ENCODE assay signal across 8 cellular contexts in genomic region chr1:152189657-152190442, GRCh38. TPM values are rescaled to one million over a fixed set of nuclear protein-coding genes. Genes with fewer than 3 reads are reported as not detected.
DNase-seq lines count a peak whose midpoint lies in the region; ATAC-seq and TF ChIP-seq lines count a peak whose summit lies in the region.

No MANE protein-coding gene starts in this region.

- in situ Hi-C loops in GM23248 (cut with MboI): loop anchor here (5.0 kb wide), 1 partner anchor 252 kb away; no protein-coding TSS in a partner anchor

- H3K4me1 ChIP-seq in GM23248 (ENCODE audit: insufficient read depth) (peaks cover 15% of the 10 kb centered on the region), endodermal cell (ENCODE audit: control insufficient read depth, insufficient read depth, low read length) (no peaks in the 10 kb centered on the region), mucosa of descending colon (ENCODE audit: low read depth) (no peaks in the 10 kb centered on the region)

- H3K27ac Mint-ChIP-seq in activated CD8-positive, alpha-beta T cell treated with anti-CD3 and anti-CD28 coated beads for 36 hours: peak overlapping the region; percentile 43
- no peak overlapping the region for H3K27ac Mint-ChIP-seq in endodermal cell

- WGBS in GM23248 (ENCODE audit: low coverage in 1 of 2, low lambda C conversion rate in 2 of 2, missing lambda C conversion rate in 2 of 2), 2 experiments: 1 to 2% methylated on average over 9 of the region's 9 CpGs
- WGBS in endodermal cell (ENCODE audit: insufficient coverage in 1 of 2, insufficient read length in 1 of 2), 2 experiments: 37 to 88% methylated on average over 1 to 8 of the region's 9 CpGs

- DNase-seq in Ammon's horn (ENCODE audit: low spot score): peak; percentile 61
- peak; percentile 83 for DNase-seq in GM23248
- DNase-seq in NCI-H82 treated with DMSO at 0.1 percent for 48 hours (lab: John Stamatoyannopoulos, UW; ENCODE audit: unreplicated experiment): peak; percentile 75
- DNase-seq in activated CD8-positive, alpha-beta T cell treated with anti-CD3 and anti-CD28 coated beads for 36 hours: peak; percentile 85
- peak; percentile 81 for DNase-seq in endodermal cell
- DNase-seq in mucosa of descending colon: peak in 2 of 3 donors; percentile 51 to 68
- DNase-seq in stimulated activated CD8-positive, alpha-beta memory T cell treated with anti-CD3 and anti-CD28 coated beads, Interleukin-4, amount 100 ng/mL, for 1 hour (ENCODE audit: low read depth in 2 of 2, low spot score in 1 of 2): peak; percentile 36 to 43

- no peaks in the 10 kb centered on the region for H3K79me2 ChIP-seq in GM23248 (ENCODE audit: insufficient read depth)

- no peaks in the 10 kb centered on the region for H3K27me3 Mint-ChIP-seq in activated CD8-positive, alpha-beta T cell treated with anti-CD3 and anti-CD28 coated beads for 36 hours
- H3K27me3 Mint-ChIP-seq in endodermal cell (ENCODE audit: insufficient read depth): peaks cover 5% of the 10 kb centered on the region

- H3K9me3 Mint-ChIP-seq in activated CD8-positive, alpha-beta T cell treated with anti-CD3 and anti-CD28 coated beads for 36 hours: no peaks in the 10 kb centered on the region
- peaks cover 11% of the 10 kb centered on the region for H3K9me3 Mint-ChIP-seq in endodermal cell

- peak; percentile 87 for TF ChIP-seq CTCF in activated CD8-positive, alpha-beta T cell treated with anti-CD3 and anti-CD28 coated beads for 36 hours (IDR thresholded peaks at IDR 0.05)
- TF ChIP-seq CTCF in endodermal cell (conservative IDR thresholded peaks at IDR 0.05): peak; percentile 77
- peak; percentile 53 for TF ChIP-seq CTCF in mucosa of descending colon (IDR thresholded peaks at IDR 0.05)

- H3K36me3 ChIP-seq in GM23248 (ENCODE audit: low read depth): peaks cover under 1% of the 10 kb centered on the region; the same call in 1 of the 2 replicates
- H3K36me3 ChIP-seq in endodermal cell (ENCODE audit: control insufficient read depth, insufficient read depth, low read length): no peaks in the 10 kb centered on the region
- no peaks in the 10 kb centered on the region for H3K36me3 ChIP-seq in mucosa of descending colon (ENCODE audit: low read depth)

- H3K9me3 ChIP-seq in GM23248 (ENCODE audit: low read depth) (no peaks in the 10 kb centered on the region), endodermal cell (ENCODE audit: control insufficient read depth, low read length) (no peaks in the 10 kb centered on the region), mucosa of descending colon (peaks cover under 1% of the 10 kb centered on the region)

- H3K4me3 ChIP-seq in GM23248 (peak overlapping the region; percentile 76), endodermal cell (ENCODE audit: low read length) (no peak overlapping the region), mucosa of descending colon (no peak overlapping the region)

- peak overlapping the region; percentile 97 for H2AFZ ChIP-seq in GM23248

- H4K20me1 ChIP-seq in GM23248 (ENCODE audit: insufficient read depth): no peaks in the 10 kb centered on the region

- H3K36me3 Mint-ChIP-seq in activated CD8-positive, alpha-beta T cell treated with anti-CD3 and anti-CD28 coated beads for 36 hours (ENCODE audit: low read depth): no peaks in the 10 kb centered on the region
- no peaks in the 10 kb centered on the region for H3K36me3 Mint-ChIP-seq in endodermal cell (ENCODE audit: low read depth)

- H3K4me3 Mint-ChIP-seq in activated CD8-positive, alpha-beta T cell treated with anti-CD3 and anti-CD28 coated beads for 36 hours: peak overlapping the region; percentile 66
- no peak overlapping the region for H3K4me3 Mint-ChIP-seq in endodermal cell

- no peaks in the 10 kb centered on the region for H3K9me2 ChIP-seq in GM23248 (ENCODE audit: insufficient read depth)

- intact Hi-C loops in activated CD8-positive, alpha-beta T cell treated with anti-CD3 and anti-CD28 coated beads for 36 hours (cut with micrococcal nuclease): loop anchor here (1.0 to 5.0 kb wide), 4 partner anchors 48 to 268 kb away; no protein-coding TSS in a partner anchor
- intact Hi-C loops in mucosa of descending colon (cut with DNase I, micrococcal nuclease): loop anchor here (5.0 to 10.0 kb wide), 3 partner anchors 138 to 267 kb away; no protein-coding TSS in a partner anchor

- H3K4me2 ChIP-seq in GM23248 (ENCODE audit: unreplicated experiment): peak overlapping the region; percentile 91

- peaks cover 6% of the 10 kb centered on the region for H3K4me1 Mint-ChIP-seq in activated CD8-positive, alpha-beta T cell treated with anti-CD3 and anti-CD28 coated beads for 36 hours (ENCODE audit: low read depth)
- H3K4me1 Mint-ChIP-seq in endodermal cell: no peaks in the 10 kb centered on the region

- H3K9ac ChIP-seq in GM23248 (peak overlapping the region; percentile 78), endodermal cell (ENCODE audit: extremely low read depth, low read length, poor library complexity, severe bottlenecking) (no peak overlapping the region)

- CTCF ChIA-PET in activated CD8-positive, alpha-beta T cell treated with anti-CD3 and anti-CD28 coated beads for 36 hours (lab: Charles Lee): interaction anchor here (0.6 to 11.9 kb wide), 25 partner anchors 10 to 269 kb away, joined by 3 to 315 read pairs (median 5); partner anchors contain the start of genes S100A10, S100A11 and TCHH

- peak; percentile 76 for ATAC-seq in activated CD8-positive, alpha-beta T cell treated with anti-CD3 and anti-CD28 coated beads for 36 hours
- ATAC-seq in mucosa of descending colon (peak; percentile 56), GM21367 (IDR thresholded peaks at IDR 0.05; ENCODE audit: unreplicated experiment) (no peak)

- POLR2A ChIA-PET in activated CD8-positive, alpha-beta T cell treated with anti-CD3 and anti-CD28 coated beads for 36 hours (lab: Charles Lee): interaction anchor here (1.0 to 1.4 kb wide), 2 partner anchors 15 to 268 kb away, joined by 3 read pairs; no protein-coding TSS in a partner anchor

- no peaks in the 10 kb centered on the region for H3K27me3 ChIP-seq in GM23248 (replicated peaks; ENCODE audit: insufficient read depth)
- no peaks in the 10 kb centered on the region for H3K27me3 ChIP-seq in endodermal cell (ENCODE audit: control insufficient read depth, insufficient read depth, low read length, poor library complexity, severe bottlenecking)

- peaks cover 11% of the 10 kb centered on the region for H3F3A ChIP-seq in GM23248 (ENCODE audit: insufficient read depth)

- H3K27ac ChIP-seq in GM23248 (peak overlapping the region; percentile 42; the same call in 1 of the 2 replicates), endodermal cell (ENCODE audit: low read depth, low read length) (no peak overlapping the region)

RNA-seq across cellular contexts. Expression of gene RPTN, which starts 30.8 kb away (rescaled TPM):
- total RNA-seq in GM23248 (2014; rRNA removed; shearing (Covaris generic)): not detected in 2 replicates
- 0.05 TPM in 1 of 2 replicates, not detected in the other for polyA plus RNA-seq in GM23248 (2016; fragmentation: Nextera tagmentation; extraction: Ambion mirVana)
- not detected for total RNA-seq in activated CD8-positive, alpha-beta T cell treated with anti-CD3 and anti-CD28 coated beads for 36 hours
- total RNA-seq in endodermal cell: not detected
- polyA plus RNA-seq in endodermal cell (2013, experiment 1 of 2): not detected
- not detected for polyA plus RNA-seq in endodermal cell (2013, experiment 2 of 2)
- not detected for total RNA-seq in mucosa of descending colon

RNA-seq across cellular contexts. Expression of gene HRNR, which starts 34.1 kb away (rescaled TPM):
- not detected in 2 replicates for total RNA-seq in GM23248 (2014; rRNA removed; shearing (Covaris generic))
- polyA plus RNA-seq in GM23248 (2016; fragmentation: Nextera tagmentation; extraction: Ambion mirVana): 0.05 TPM in 1 of 2 replicates, not detected in the other
- total RNA-seq in activated CD8-positive, alpha-beta T cell treated with anti-CD3 and anti-CD28 coated beads for 36 hours: not detected
- total RNA-seq in endodermal cell: not detected
- polyA plus RNA-seq in endodermal cell (2013, experiment 1 of 2): not detected
- polyA plus RNA-seq in endodermal cell (2013, experiment 2 of 2): not detected
- not detected for total RNA-seq in mucosa of descending colon
